Comparison of ENCODE assay signal across 8 cellular contexts in the genomic region with DNA sequence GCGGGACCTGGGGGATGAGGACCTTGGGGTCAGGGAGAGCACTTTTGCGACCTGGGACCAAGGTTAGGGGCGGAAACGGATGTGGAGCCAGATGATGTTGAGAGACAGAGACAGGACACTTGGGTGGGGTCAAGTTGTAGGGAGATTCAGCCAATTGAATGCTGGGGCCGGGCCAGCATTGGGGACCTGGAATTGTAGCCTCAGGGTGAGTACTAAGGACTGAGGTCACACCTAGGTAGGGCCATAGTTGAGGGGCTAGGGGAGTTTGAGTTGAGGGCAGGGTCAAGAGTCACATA. TPM values are rescaled to one million over a fixed set of nuclear protein-coding genes. Genes with fewer than 3 reads are reported as not detected.
DNase-seq lines count a peak whose midpoint lies in the region; ATAC-seq and TF ChIP-seq lines count a peak whose summit lies in the region.

No MANE protein-coding gene starts in this region.

- H3K36me3 ChIP-seq in RWPE2 (ENCODE audit: low read depth) (no peaks in the 10 kb centered on the region), esophagus (ENCODE audit: control insufficient read depth in 2 of 2, insufficient read depth in 2 of 2, low read length in 1 of 2) (peaks cover 0 to 18% of the 10 kb centered on the region in 2 donors), psoas muscle (ENCODE audit: insufficient read depth in 1 of 2, low read depth in 1 of 2) (peaks cover 0 to 20% of the 10 kb centered on the region in 2 donors)

- ATAC-seq in RWPE2 (ENCODE audit: low read depth) (no peak), psoas muscle (no peak)

- H3K9me3 ChIP-seq in RWPE2 (ENCODE audit: severe bottlenecking) (no peaks in the 10 kb centered on the region), esophagus (ENCODE audit: control insufficient read depth in 2 of 2, insufficient read depth in 1 of 2, low read depth in 1 of 2, low read length in 1 of 2) (no peaks in the 10 kb centered on the region), psoas muscle (no peaks in the 10 kb centered on the region)

- H3K27me3 ChIP-seq in RWPE2 (ENCODE audit: insufficient read depth, poor library complexity, severe bottlenecking) (no peaks in the 10 kb centered on the region), esophagus (ENCODE audit: control insufficient read depth in 1 of 2, insufficient read depth in 2 of 2, low read length in 2 of 2) (no peaks in the 10 kb centered on the region), psoas muscle (ENCODE audit: insufficient read depth in 3 of 3, low read length in 2 of 3) (no peaks in the 10 kb centered on the region)

- peak overlapping the region; percentile 76 for H3K27ac ChIP-seq in RWPE2 (ENCODE audit: poor library complexity, severe bottlenecking)
- H3K27ac ChIP-seq in esophagus (ENCODE audit: low read depth in 2 of 2, low read length in 1 of 2) = peak overlapping the region; percentile 69 to 87
- peak overlapping the region; percentile 41 for H3K27ac ChIP-seq in psoas muscle

- peak overlapping the region; percentile 48; the same call in 1 of the 2 replicates for H3K4me3 ChIP-seq in GM08714 (ENCODE audit: low read length)
- H3K4me3 ChIP-seq in RWPE2 (ENCODE audit: severe bottlenecking) = peak overlapping the region; percentile 32
- peak overlapping the region; percentile 26 to 39 for H3K4me3 ChIP-seq in esophagus (ENCODE audit: low read depth in 1 of 2, low read length in 2 of 2)
- H3K4me3 ChIP-seq in psoas muscle = peak overlapping the region; percentile 90

- H3K4me1 ChIP-seq in RWPE2 (ENCODE audit: insufficient read depth, poor library complexity, severe bottlenecking) (no peaks in the 10 kb centered on the region), esophagus (ENCODE audit: control insufficient read depth in 2 of 2, insufficient read depth in 2 of 2, low read length in 1 of 2) (peaks cover 0 to 8% of the 10 kb centered on the region in 2 donors), psoas muscle (peaks cover 5% of the 10 kb centered on the region)

- WGBS in esophagus, 2 donors = 23 to 34% methylated on average over 5 of the region's 5 CpGs
- 35 to 47% (median 36%) methylated on average over 5 of the region's 5 CpGs for WGBS in psoas muscle, 3 donors

- DNase-seq in RWPE2 (ENCODE audit: low spot score) (no peak), psoas muscle (no peak), T1000 (lab: John Stamatoyannopoulos, UW) (no peak), AG20443 (ENCODE audit: low spot score) (no peak), activated gamma-delta T cell (lab: John Stamatoyannopoulos, UW) (no peak), NCI-H1417 treated with DMSO at 0.1 percent for 48 hours (lab: John Stamatoyannopoulos, UW) (no peak)

- intact Hi-C loops in psoas muscle (cut with DNase I) = loop anchor here in 1 of 2 donors (1.0 to 10.0 kb wide), 3 partner anchors 20 to 689 kb away; a partner anchor contains a TSS

- TF ChIP-seq CTCF in RWPE2 (IDR thresholded peaks at IDR 0.05; ENCODE audit: poor library complexity, severe bottlenecking) (no peak), psoas muscle (IDR thresholded peaks at IDR 0.05) (no peak)

RNA-seq across cellular contexts. Expression of a gene that starts 1.2 kb away (rescaled TPM):
- polyA plus RNA-seq in esophagus = 10 to 100 TPM; 40.6 to 57.1 TPM
- 100 to 1,000 TPM in 2 of 4 donors, 10 to 100 TPM in 2; 72.3 to 120 (median 96.8) TPM for total RNA-seq in psoas muscle
- 100 to 1,000 TPM in 1 of 3 donors, 10 to 100 TPM in 2; 71.5 to 114 (median 99.5) TPM for polyA plus RNA-seq in psoas muscle

RNA-seq across cellular contexts. Expression of a gene that starts 2.0 kb away (rescaled TPM):
- polyA plus RNA-seq in esophagus (under 1 TPM; 0.47 to 0.79 TPM), psoas muscle (1 to 10 TPM in 1 of 3 donors, under 1 TPM in 2; 0.34 to 1.3 (median 0.78) TPM)
- total RNA-seq in psoas muscle = 1 to 10 TPM in 1 of 4 donors, under 1 TPM in 3; 0.55 to 1.0 (median 0.65) TPM

RNA-seq across cellular contexts. Expression of a gene that starts 12.4 kb away (rescaled TPM):
- 10 to 100 TPM; 38.0 to 65.5 TPM for polyA plus RNA-seq in esophagus
- 100 to 1,000 TPM in 3 of 4 donors, 10 to 100 TPM in 1; 82.0 to 121 (median 116) TPM for total RNA-seq in psoas muscle
- polyA plus RNA-seq in psoas muscle = 100 to 1,000 TPM; 101 to 140 (median 121) TPM

RNA-seq across cellular contexts. Expression of a gene that starts 19.2 kb away (rescaled TPM):
- 10 to 100 TPM; 35.7 to 46.6 TPM for polyA plus RNA-seq in esophagus
- total RNA-seq in psoas muscle = 10 to 100 TPM; 23.7 to 37.0 (median 33.3) TPM
- polyA plus RNA-seq in psoas muscle = 10 to 100 TPM; 33.8 to 60.0 (median 42.8) TPM

RNA-seq across cellular contexts. Expression of a gene that starts 40.3 kb away (rescaled TPM):
- polyA plus RNA-seq in esophagus (1 to 10 TPM; 6.2 to 7.4 TPM), psoas muscle (not detected)
- not detected for total RNA-seq in psoas muscle

Comparison
In these comparisons a context has a peak if more than half of its experiments do, and no peak if none do; other contexts are left out.
1. H3K4me3 ChIP-seq: peak in every context shown above with its lines; median percentile 90 in psoas muscle; 48 in GM08714; 32 in esophagus; 32 in RWPE2.